ENCODE assay signal across 7 cellular contexts in the genomic region with DNA sequence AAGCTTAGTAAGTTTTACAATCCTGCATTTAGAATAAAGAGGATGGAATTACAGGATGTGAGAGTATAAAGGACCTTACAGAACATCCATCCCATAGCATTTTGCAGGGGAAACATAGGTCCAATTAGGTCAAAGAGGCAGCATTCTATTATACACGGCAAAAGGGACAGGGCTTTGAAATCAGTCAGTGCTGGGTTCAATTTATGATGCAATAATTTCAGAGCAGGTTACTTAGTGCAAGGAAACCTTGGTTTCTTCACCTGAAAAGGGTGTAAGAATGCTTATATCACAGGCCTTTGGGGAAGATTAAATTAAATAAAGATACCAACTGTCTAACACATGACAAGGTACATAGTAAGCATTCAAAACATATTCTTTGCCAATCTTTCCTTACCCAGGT. TPM values are rescaled to one million over a fixed set of nuclear protein-coding genes. Genes with fewer than 3 reads are reported as not detected.
"Had no signal": no experiment of that assay in that cellular context is flagged by ENCODE, and none has a peak within 500 bp of the region (broad histone marks: within the 10 kb centered on the region; RNA-seq: fewer than 3 reads in every experiment).

No MANE protein-coding gene starts in this region.

- H3K27ac ChIP-seq: HL-60, KMS-11 had no signal

- H3K9ac ChIP-seq: KMS-11 had no signal

- ATAC-seq: K562 had no signal

- DNase-seq: KBM-7, KG1 had no signal

- H3K4me2 ChIP-seq: KMS-11 had no signal

- FAIRE-seq: HTR-8/SVneo, K562 had no signal

- H3K4me3 ChIP-seq: K562 had no signal

RNA-seq across cellular contexts. Expression of a gene that starts 17.1 kb away (rescaled TPM):
- total RNA-seq: HT-29, K562 had no signal
- polyA plus RNA-seq: K562 had no signal
